Comparison of ENCODE assay signal across 26 cellular contexts in genomic region chr16:13479549-13479948, GRCh38.
"Had no signal": no experiment of that assay in that cellular context is flagged by ENCODE, and none has a peak within 500 bp of the region (broad histone marks: within the 10 kb centered on the region; RNA-seq: fewer than 3 reads in every experiment).

No MANE protein-coding gene starts in this region.

- H3K9me3 ChIP-seq: suprapubic skin, testis, thoracic aorta, thyroid gland, tibial artery, transverse colon, upper lobe of left lung, upper lobe of right lung, uterus, vagina had no signal

- H3K36me3 ChIP-seq: stomach, suprapubic skin, thoracic aorta, thyroid gland, tibial artery, tibial nerve, transverse colon, upper lobe of left lung, upper lobe of right lung, uterus, vagina had no signal

- H3K27ac ChIP-seq: stomach, suprapubic skin, testis, thoracic aorta, thyroid gland, tibial artery, tibial nerve, transverse colon, upper lobe of left lung, upper lobe of right lung, uterus, vagina had no signal

- H3K27me3 ChIP-seq: stomach, suprapubic skin, testis, thyroid gland, tibial nerve, transverse colon, upper lobe of left lung, upper lobe of right lung, uterus, vagina had no signal

- DNase-seq: stimulated activated CD4-positive, alpha-beta T cell treated with anti-CD3 and anti-CD28 coated beads, Interleukin-2, amount 100 ng/mL, for 48 hours; stimulated activated CD4-positive, alpha-beta T cell treated with anti-CD3 and anti-CD28 coated beads, Interleukin-4, amount 100 ng/mL, for 1 hour; stimulated activated CD4-positive, alpha-beta T cell treated with anti-CD3 and anti-CD28 coated beads, Interleukin-4, amount 100 ng/mL, for 24 hours; stimulated activated CD4-positive, alpha-beta T cell treated with anti-CD3 and anti-CD28 coated beads, Interleukin-4, amount 100 ng/mL, for 4 hours; stimulated activated CD8-positive, alpha-beta memory T cell treated with anti-CD3 and anti-CD28 coated beads, Interleukin-4, amount 100 ng/mL, for 48 hours; stimulated activated naive B cell treated with anti-CD40 and anti-IgM and Interleukin-4, amounts not matched to agents 10 μg/mL and 1 μg/mL and 100 μg/mL, for 72 hours; stimulated activated naive CD4-positive, alpha-beta T cell; stimulated activated naive CD4-positive, alpha-beta T cell treated with Interleukin-2 at 50 U/mL for 16 hours; stimulated activated naive CD8-positive, alpha-beta T cell treated with anti-CD3 and anti-CD28 coated beads, Interleukin-15, amount 100 ng/mL, for 72 hours; stimulated activated naive CD8-positive, alpha-beta T cell treated with anti-CD3 and anti-CD28 coated beads, Interleukin-15, Interleukin-2, amounts not matched to agents 100 U/mL and 50 U/mL, for 24 hours; stomach; substantia nigra; testis; thyroid gland; tibial artery; transverse colon; trophoblast cell; upper lobe of left lung; upper lobe of right lung; uterus had no signal

- ATAC-seq: stimulated activated effector memory CD8-positive, alpha-beta T cell treated with anti-CD3 and anti-CD28 coated beads, Interleukin-12 subunit alpha, Interleukin-12 subunit beta, amount 100 ng/mL, for 72 hours; stimulated activated memory B cell treated with anti-CD40 and anti-IgM and Interleukin-4, amounts not matched to agents 10 μg/mL and 1 μg/mL and 100 μg/mL, for 72 hours; stimulated activated naive B cell treated with anti-CD40 and anti-IgM and Interleukin-4, amounts not matched to agents 10 μg/mL and 1 μg/mL and 100 μg/mL, for 72 hours; stimulated activated naive CD8-positive, alpha-beta T cell treated with anti-CD3 and anti-CD28 coated beads, Interleukin-15, amount 100 ng/mL, for 72 hours; stimulated activated naive CD8-positive, alpha-beta T cell treated with anti-CD3 and anti-CD28 coated beads, Interleukin-15, Interleukin-2, amounts not matched to agents 100 U/mL and 50 U/mL, for 24 hours; upper lobe of right lung had no signal

- H3K4me3 ChIP-seq: stomach, suprapubic skin, testis, thoracic aorta, thyroid gland, tibial artery, tibial nerve, transverse colon, upper lobe of left lung, upper lobe of right lung, uterus, vagina had no signal

- H3K4me1 ChIP-seq: stomach, testis, thyroid gland, tibial artery, tibial nerve, transverse colon, upper lobe of left lung, upper lobe of right lung, uterus had no signal
